ENCODE assay signal across 1 cellular context in genomic region chr20:33791021-33791420, GRCh38.
TF ChIP-seq lines count a peak whose summit lies in the region.

No MANE protein-coding gene starts in this region.

TF ChIP-seq in HepG2, 621 proteins besides CTCF, POLR2A, EP300 and RAD21:
- TF ChIP-seq ATF5 (CRISPR knock-in tag; IDR thresholded peaks at IDR 0.05; ENCODE audit: low read depth) (0 out of 2 replicates have a peak, but pooled peaks have one; percentile 24), NR3C1 (CRISPR knock-in tag; IDR thresholded peaks at IDR 0.05) (no peak)
